13 cellular contexts compared by ENCODE assay signal in genomic region chr5:141363952-141364660, GRCh38. TPM values are rescaled to one million over a fixed set of nuclear protein-coding genes. Genes with fewer than 3 reads are reported as not detected.
A peak's percentile ranks its signal among the peaks of the same experiment; 100 is the strongest.
DNase-seq lines count a peak whose midpoint lies in the region; ATAC-seq and TF ChIP-seq lines count a peak whose summit lies in the region.
"Had no signal": no experiment of that assay in that cellular context is flagged by ENCODE, and none has a peak within 500 bp of the region (broad histone marks: within the 10 kb centered on the region; RNA-seq: fewer than 3 reads in every experiment).

Gene PCDHGA5, plus strand, starts transcription at chr5:141364162. Its CDS starts 169 bp downstream, at chr5:141364331.

- peaks cover 0 to 23% (median 3%) of the 10 kb centered on the region in 9 donors for H3K4me1 ChIP-seq in heart right ventricle
- H3K4me1 ChIP-seq in suprapubic skin, result peaks cover 3% of the 10 kb centered on the region
- H3K4me1 ChIP-seq: left lung, pancreas had no signal

- peaks cover 0 to 84% (median 0%) of the 10 kb centered on the region in 7 donors for H3K27me3 ChIP-seq in heart right ventricle
- H3K27me3 ChIP-seq in suprapubic skin, result peaks cover 26% of the 10 kb centered on the region

- H3K27ac ChIP-seq in heart right ventricle, result no peak within 1 kb of the TSS
- H3K27ac ChIP-seq in suprapubic skin, result no peak within 1 kb of the TSS
- H3K27ac ChIP-seq: left lung, pancreas had no signal

- H3K27me3 Mint-ChIP-seq in activated T-cell treated with anti-CD3 and anti-CD28 coated beads, Interleukin-2, amount 50 U/mL, for 72 hours (ENCODE audit: low read depth), result peaks cover 89% of the 10 kb centered on the region
- peaks cover 89% of the 10 kb centered on the region for H3K27me3 Mint-ChIP-seq in activated T-cell treated with anti-CD3 and anti-CD28 coated beads, Interleukin-2, amount 50 U/mL, for 24 hours
- H3K27me3 Mint-ChIP-seq in activated T-helper 1 cell treated with anti-CD3 and anti-CD28 coated beads, Interleukin-12 subunit alpha, Interleukin-12 subunit beta, Interleukin-2, Interleukin-4 antibody, amounts not matched to agents 30 ng/mL and 10 ng/mL and 1 ng/mL, durations not matched to agents 14 hours and 24 hours and 36 hours (ENCODE audit: insufficient read depth), result peaks cover 27% of the 10 kb centered on the region

- peaks cover 9 to 14% of the 10 kb centered on the region in 2 donors for H3K9me3 Mint-ChIP-seq in activated T-cell treated with anti-CD3 and anti-CD28 coated beads, Interleukin-2, amount 50 U/mL, for 72 hours
- H3K9me3 Mint-ChIP-seq in activated T-cell treated with anti-CD3 and anti-CD28 coated beads, Interleukin-2, amount 50 U/mL, for 24 hours, result peaks cover 51% of the 10 kb centered on the region
- peaks cover 56% of the 10 kb centered on the region for H3K9me3 Mint-ChIP-seq in activated T-helper 1 cell treated with anti-CD3 and anti-CD28 coated beads, Interleukin-12 subunit alpha, Interleukin-12 subunit beta, Interleukin-2, Interleukin-4 antibody, amounts not matched to agents 30 ng/mL and 10 ng/mL and 1 ng/mL, durations not matched to agents 14 hours and 24 hours and 36 hours

- H3K4me3 ChIP-seq in heart right ventricle, result peak within 1 kb of the TSS in 8 of 10 donors; percentile 2 to 34 (median 22)
- peak within 1 kb of the TSS; percentile 4 for H3K4me3 ChIP-seq in suprapubic skin
- H3K4me3 ChIP-seq: left lung, pancreas had no signal

- no peak for ATAC-seq in activated T-cell treated with anti-CD3 and anti-CD28 coated beads, Interleukin-2, amount 50 U/mL, for 72 hours (replicated peaks in 1 of 2)
- ATAC-seq in heart right ventricle (peak in 3 of 8 donors; percentile 61 to 71 (median 69)), GM21825 (IDR thresholded peaks at IDR 0.05; ENCODE audit: unreplicated experiment) (no peak)
- ATAC-seq: left lung, pancreas had no signal

- peaks cover 33 to 44% of the 10 kb centered on the region in 2 donors for H3K36me3 Mint-ChIP-seq in activated T-cell treated with anti-CD3 and anti-CD28 coated beads, Interleukin-2, amount 50 U/mL, for 72 hours (ENCODE audit: insufficient read depth in 2 of 2)
- H3K36me3 Mint-ChIP-seq in activated T-cell treated with anti-CD3 and anti-CD28 coated beads, Interleukin-2, amount 50 U/mL, for 24 hours (ENCODE audit: low read depth), result peaks cover 31% of the 10 kb centered on the region
- H3K36me3 Mint-ChIP-seq in activated T-helper 1 cell treated with anti-CD3 and anti-CD28 coated beads, Interleukin-12 subunit alpha, Interleukin-12 subunit beta, Interleukin-2, Interleukin-4 antibody, amounts not matched to agents 30 ng/mL and 10 ng/mL and 1 ng/mL, durations not matched to agents 14 hours and 24 hours and 36 hours (ENCODE audit: low read depth), result peaks cover 12% of the 10 kb centered on the region

- TF ChIP-seq EP300 in suprapubic skin (IDR thresholded peaks at IDR 0.05), result no peak

- H3K9me3 ChIP-seq in heart right ventricle, result peaks cover 0 to 99% (median 48%) of the 10 kb centered on the region in 11 donors
- peaks cover 61% of the 10 kb centered on the region for H3K9me3 ChIP-seq in suprapubic skin

- intact Hi-C loops in activated T-helper 1 cell treated with anti-CD3 and anti-CD28 coated beads, Interleukin-12 subunit alpha, Interleukin-12 subunit beta, Interleukin-2, Interleukin-4 antibody, amounts not matched to agents 30 ng/mL and 10 ng/mL and 1 ng/mL, durations not matched to agents 14 hours and 24 hours and 36 hours (cut with micrococcal nuclease), result loop anchor here (5.0 kb wide), 2 partner anchors 33 to 58 kb away; partner anchors contain the start of genes PCDHGA11 and PCDHGB5
- intact Hi-C loops in heart right ventricle (cut with DNase I), result no loop called here

- WGBS in heart right ventricle, 2 donors, result 27 to 28% methylated on average over 34 of the region's 34 CpGs
- 27% methylated on average over 34 of the region's 34 CpGs for WGBS in suprapubic skin

- no peak for TF ChIP-seq POLR2A in suprapubic skin (IDR thresholded peaks at IDR 0.05)

- peaks cover 0 to 30% (median 0%) of the 10 kb centered on the region in 9 donors for H3K36me3 ChIP-seq in heart right ventricle
- no peaks in the 10 kb centered on the region for H3K36me3 ChIP-seq in suprapubic skin
- H3K36me3 ChIP-seq: left lung, pancreas had no signal

- no peak for DNase-seq in activated T-cell treated with anti-CD3 and anti-CD28 coated beads, Interleukin-2, amount 50 U/mL, for 72 hours
- no peak for DNase-seq in activated T-cell treated with anti-CD3 and anti-CD28 coated beads, Interleukin-2, amount 50 U/mL, for 24 hours
- DNase-seq in activated T-helper 1 cell treated with anti-CD3 and anti-CD28 coated beads, Interleukin-12 subunit alpha, Interleukin-12 subunit beta, Interleukin-2, Interleukin-4 antibody, amounts not matched to agents 30 ng/mL and 10 ng/mL and 1 ng/mL, durations not matched to agents 14 hours and 24 hours and 36 hours (ENCODE audit: low spot score), result no peak
- DNase-seq in heart right ventricle (no peak), suprapubic skin (ENCODE audit: low spot score in 2 of 2) (no peak), GM20000 (ENCODE audit: low spot score) (no peak)
- DNase-seq in stimulated activated naive CD4-positive, alpha-beta T cell (lab: John Stamatoyannopoulos, UW), result no peak
- DNase-seq: AML-193, left lung, MV-4-11, NCI-H226, pancreas had no signal

- TF ChIP-seq CTCF in heart right ventricle (IDR thresholded peaks at IDR 0.05) (peak in 7 of 9 donors; percentile 5 to 32 (median 18)), suprapubic skin (IDR thresholded peaks at IDR 0.05) (no peak), GM20000 (IDR thresholded peaks at IDR 0.05; ENCODE audit: extremely low read depth, missing control alignments) (no peak)

- H3K27ac Mint-ChIP-seq in activated T-cell treated with anti-CD3 and anti-CD28 coated beads, Interleukin-2, amount 50 U/mL, for 72 hours, result peak within 1 kb of the TSS; percentile 83
- H3K27ac Mint-ChIP-seq in activated T-cell treated with anti-CD3 and anti-CD28 coated beads, Interleukin-2, amount 50 U/mL, for 24 hours, result no peak within 1 kb of the TSS
- peak within 1 kb of the TSS; percentile 5 for H3K27ac Mint-ChIP-seq in activated T-helper 1 cell treated with anti-CD3 and anti-CD28 coated beads, Interleukin-12 subunit alpha, Interleukin-12 subunit beta, Interleukin-2, Interleukin-4 antibody, amounts not matched to agents 30 ng/mL and 10 ng/mL and 1 ng/mL, durations not matched to agents 14 hours and 24 hours and 36 hours

- H3K4me3 Mint-ChIP-seq in activated T-cell treated with anti-CD3 and anti-CD28 coated beads, Interleukin-2, amount 50 U/mL, for 72 hours, result no peak within 1 kb of the TSS
- H3K4me3 Mint-ChIP-seq in activated T-cell treated with anti-CD3 and anti-CD28 coated beads, Interleukin-2, amount 50 U/mL, for 24 hours, result no peak within 1 kb of the TSS
- H3K4me3 Mint-ChIP-seq in activated T-helper 1 cell treated with anti-CD3 and anti-CD28 coated beads, Interleukin-12 subunit alpha, Interleukin-12 subunit beta, Interleukin-2, Interleukin-4 antibody, amounts not matched to agents 30 ng/mL and 10 ng/mL and 1 ng/mL, durations not matched to agents 14 hours and 24 hours and 36 hours, result no peak within 1 kb of the TSS

- H3K4me1 Mint-ChIP-seq in activated T-cell treated with anti-CD3 and anti-CD28 coated beads, Interleukin-2, amount 50 U/mL, for 72 hours (ENCODE audit: low read depth), result peaks cover 9% of the 10 kb centered on the region
- peaks cover 2% of the 10 kb centered on the region for H3K4me1 Mint-ChIP-seq in activated T-cell treated with anti-CD3 and anti-CD28 coated beads, Interleukin-2, amount 50 U/mL, for 24 hours (ENCODE audit: low read depth)
- H3K4me1 Mint-ChIP-seq in activated T-helper 1 cell treated with anti-CD3 and anti-CD28 coated beads, Interleukin-12 subunit alpha, Interleukin-12 subunit beta, Interleukin-2, Interleukin-4 antibody, amounts not matched to agents 30 ng/mL and 10 ng/mL and 1 ng/mL, durations not matched to agents 14 hours and 24 hours and 36 hours (ENCODE audit: low read depth), result peaks cover 6% of the 10 kb centered on the region

RNA-seq across cellular contexts. Expression of gene PCDHGA5, which starts in this region (rescaled TPM):
- under 1 TPM in 1 of 2 donors, not detected in 1; 0.12 TPM for total RNA-seq in activated T-cell treated with anti-CD3 and anti-CD28 coated beads, Interleukin-2, amount 50 U/mL, for 72 hours
- 0.24 and 0.31 TPM in 2 replicates for total RNA-seq in activated T-helper 1 cell treated with anti-CD3 and anti-CD28 coated beads, Interleukin-12 subunit alpha, Interleukin-12 subunit beta, Interleukin-2, Interleukin-4 antibody, amounts not matched to agents 30 ng/mL and 10 ng/mL and 1 ng/mL, durations not matched to agents 14 hours and 24 hours and 36 hours
- 1 to 10 TPM; 5.5 to 9.7 (median 7.1) TPM for total RNA-seq in heart right ventricle
- polyA plus RNA-seq in heart right ventricle, result 1 to 10 TPM in 1 of 2 donors, under 1 TPM in 1; 0.59 to 5.3 TPM
- total RNA-seq in suprapubic skin, result 1 to 10 TPM; 1.5 to 4.0 (median 2.7) TPM

Comparison
In these comparisons a context has a peak if more than half of its experiments do, and no peak if none do; other contexts are left out.
1. CTCF ChIP-seq: peak in heart right ventricle (7 of 9); none in suprapubic skin (0 of 2) and GM20000 (single experiment).